18 cellular contexts compared by ENCODE assay signal in the genomic region with DNA sequence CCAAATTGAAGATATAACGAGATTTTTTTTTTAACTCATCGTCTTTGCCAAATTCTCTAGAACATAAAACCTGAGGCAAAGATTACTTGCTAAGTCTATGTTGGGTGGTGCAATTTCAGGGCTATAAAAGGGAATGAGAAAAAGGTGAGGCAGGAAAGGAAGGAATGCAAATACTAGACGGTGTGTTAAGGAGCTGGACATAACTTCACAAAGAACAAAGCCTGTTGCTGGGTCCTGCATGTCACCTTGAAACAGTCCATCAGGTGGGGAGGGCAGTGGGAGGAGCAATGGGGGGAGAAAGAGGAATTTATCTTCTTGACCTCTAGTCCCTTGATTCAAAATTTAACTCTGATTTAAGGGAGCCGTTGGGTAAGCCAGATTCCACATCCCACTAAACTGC. TPM values are rescaled to one million over a fixed set of nuclear protein-coding genes. Genes with fewer than 3 reads are reported as not detected.
A peak's percentile ranks its signal among the peaks of the same experiment; 100 is the strongest.
DNase-seq lines count a peak whose midpoint lies in the region; ATAC-seq and TF ChIP-seq lines count a peak whose summit lies in the region.
"Had no signal": no experiment of that assay in that cellular context is flagged by ENCODE, and none has a peak within 500 bp of the region (broad histone marks: within the 10 kb centered on the region; RNA-seq: fewer than 3 reads in every experiment).

No MANE protein-coding gene starts in this region.

- no peak overlapping the region for H3K4me3 Mint-ChIP-seq in type B pancreatic cell
- H3K4me3 Mint-ChIP-seq in CD4-positive, alpha-beta memory T cell = no peak overlapping the region
- H3K4me3 Mint-ChIP-seq: CD4-positive, alpha-beta T cell had no signal

- H3K36me3 Mint-ChIP-seq in type B pancreatic cell = peaks cover 9% of the 10 kb centered on the region
- no peaks in the 10 kb centered on the region for H3K36me3 Mint-ChIP-seq in CD4-positive, alpha-beta memory T cell

- POLR2A ChIA-PET in CD4-positive, alpha-beta memory T cell (lab: Charles Lee; ENCODE audit: partially characterized antibody) = no interaction called here

- no peaks in the 10 kb centered on the region for H3K27me3 ChIP-seq in foreskin keratinocyte
- H3K27me3 ChIP-seq in CD4-positive, alpha-beta memory T cell (ENCODE audit: insufficient read depth, low read length) = no peaks in the 10 kb centered on the region
- H3K27me3 ChIP-seq: BLaER1, Peyer's patch had no signal

- H3K4me3 ChIP-seq in mucosa of descending colon = no peak overlapping the region
- H3K4me3 ChIP-seq in CD4-positive, alpha-beta memory T cell (ENCODE audit: low read length in 2 of 2) = no peak overlapping the region
- H3K4me3 ChIP-seq: BLaER1, Peyer's patch had no signal

- ATAC-seq in foreskin keratinocyte (no peak), mucosa of descending colon (peak; percentile 83)
- ATAC-seq: HCT116 had no signal

- peak overlapping the region; percentile 5 for H3K27ac Mint-ChIP-seq in type B pancreatic cell
- no peak overlapping the region for H3K27ac Mint-ChIP-seq in CD4-positive, alpha-beta memory T cell
- H3K27ac Mint-ChIP-seq: CD4-positive, alpha-beta T cell had no signal

- peaks cover under 1% of the 10 kb centered on the region for H3K9me3 Mint-ChIP-seq in type B pancreatic cell
- no peaks in the 10 kb centered on the region for H3K9me3 Mint-ChIP-seq in CD4-positive, alpha-beta memory T cell
- H3K9me3 Mint-ChIP-seq: CD4-positive, alpha-beta T cell had no signal

- H3K36me3 ChIP-seq in mucosa of descending colon (ENCODE audit: low read depth) = no peaks in the 10 kb centered on the region
- no peaks in the 10 kb centered on the region for H3K36me3 ChIP-seq in CD4-positive, alpha-beta memory T cell (ENCODE audit: insufficient read depth, low read length)
- H3K36me3 ChIP-seq: BLaER1, Peyer's patch had no signal

- no peaks in the 10 kb centered on the region for H3K27me3 Mint-ChIP-seq in type B pancreatic cell
- H3K27me3 Mint-ChIP-seq in CD4-positive, alpha-beta memory T cell = no peaks in the 10 kb centered on the region
- H3K27me3 Mint-ChIP-seq: CD4-positive, alpha-beta T cell had no signal

- H3K27ac ChIP-seq in foreskin keratinocyte = peak overlapping the region; percentile 77
- H3K27ac ChIP-seq in CD4-positive, alpha-beta memory T cell (ENCODE audit: low read depth, low read length) = no peak overlapping the region
- H3K27ac ChIP-seq: BLaER1, KMS-11 had no signal

- CTCF ChIA-PET in CD4-positive, alpha-beta memory T cell (lab: Charles Lee; ENCODE audit: partially characterized antibody) = no interaction called here

- no peaks in the 10 kb centered on the region for H3K9me3 ChIP-seq in mucosa of descending colon
- H3K9me3 ChIP-seq in CD4-positive, alpha-beta memory T cell (ENCODE audit: control insufficient read depth in 1 of 2, low read length in 2 of 2) = no peaks in the 10 kb centered on the region
- H3K9me3 ChIP-seq: BLaER1, Peyer's patch had no signal

- DNase-seq in SW480 (ENCODE audit: low spot score) (peak; percentile 46), foreskin keratinocyte (no peak), mucosa of descending colon (no peak), type B pancreatic cell (ENCODE audit: extremely low spot score, unreplicated experiment) (no peak), kidney tubule cell (ENCODE audit: low spot score) (no peak), NCI-H146 treated with DMSO at 0.1 percent for 48 hours (lab: John Stamatoyannopoulos, UW; ENCODE audit: unreplicated experiment) (no peak), GM19238 (ENCODE audit: insufficient read length, low spot score) (no peak)
- no peak for DNase-seq in CD4-positive, alpha-beta memory T cell
- DNase-seq: CD4-positive, alpha-beta T cell; NCI-H1105; NCI-H1694 treated with DMSO at 0.1 percent for 48 hours; NCI-H446; NCI-H526; Peyer's patch; Right ventricle myocardium superior had no signal

- TF ChIP-seq CTCF in foreskin keratinocyte (conservative IDR thresholded peaks at IDR 0.05) (no peak), mucosa of descending colon (IDR thresholded peaks at IDR 0.05) (no peak), type B pancreatic cell (conservative IDR thresholded peaks at IDR 0.05) (no peak)

- H3K4me1 Mint-ChIP-seq in type B pancreatic cell (ENCODE audit: unreplicated experiment) = peaks cover 31% of the 10 kb centered on the region
- peaks cover 0 to 4% (median under 1%) of the 10 kb centered on the region in 4 donors for H3K4me1 Mint-ChIP-seq in CD4-positive, alpha-beta memory T cell

- intact Hi-C loops in mucosa of descending colon (cut with DNase I, micrococcal nuclease) = no loop called here
- intact Hi-C loops in CD4-positive, alpha-beta memory T cell (cut with micrococcal nuclease) = no loop called here

- H3K4me1 ChIP-seq in foreskin keratinocyte (peaks cover 45% of the 10 kb centered on the region), mucosa of descending colon (ENCODE audit: low read depth) (peaks cover 17% of the 10 kb centered on the region)
- H3K4me1 ChIP-seq in CD4-positive, alpha-beta memory T cell (ENCODE audit: insufficient read depth, low read length) = no peaks in the 10 kb centered on the region

RNA-seq across cellular contexts. Expression of a gene that starts 16.1 kb away (rescaled TPM):
- 163 and 174 TPM in 2 replicates for total RNA-seq in foreskin keratinocyte
- 46.0 and 62.1 TPM in 2 replicates for polyA plus RNA-seq in foreskin keratinocyte
- 10 to 100 TPM; 56.6 to 82.1 (median 65.0) TPM for total RNA-seq in mucosa of descending colon
- total RNA-seq in type B pancreatic cell (ENCODE audit: low replicate concordance) = 43.0 TPM in 2 replicates
- total RNA-seq in CD4-positive, alpha-beta memory T cell = 1 to 10 TPM in 1 of 2 experiments, under 1 TPM in 1; 0.90 to 1.9 TPM
- polyA plus RNA-seq in CD4-positive, alpha-beta memory T cell = 1 to 10 TPM; 1.4 to 2.2 TPM

Comparison
In these comparisons a context has a peak if more than half of its experiments do, and no peak if none do; other contexts are left out.
1. RNA of a gene that starts 16.1 kb away (total RNA-seq): 163 to 174 TPM in foreskin keratinocyte, 56.6 to 82.1 TPM in mucosa of descending colon and 43.0 TPM in type B pancreatic cell; 0.90 to 1.9 TPM in CD4-positive, alpha-beta memory T cell; every median in the first group is over 10 times any median in the second.